ENCODE assay signal across 1 cellular context in the genomic region with DNA sequence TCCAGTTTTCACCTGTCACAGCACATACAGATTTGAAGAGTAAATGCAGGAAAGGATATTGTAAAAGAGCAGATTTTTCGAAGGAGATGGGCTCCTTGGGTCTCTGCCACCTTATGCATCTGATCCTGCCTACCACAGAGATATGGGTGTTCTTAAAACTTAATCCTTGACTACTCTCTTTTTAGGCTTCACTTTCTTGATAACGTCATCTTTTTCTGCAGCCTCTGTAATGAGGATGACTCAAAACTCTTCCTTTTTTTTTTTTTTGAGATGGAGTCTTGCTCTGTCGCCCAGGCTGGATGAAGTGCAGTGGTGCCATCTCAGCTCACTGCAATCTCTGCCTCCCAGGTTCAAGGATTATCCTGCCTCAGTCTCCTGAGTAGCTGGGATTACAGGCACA.
TF ChIP-seq lines count a peak whose summit lies in the region.

No MANE protein-coding gene starts in this region.

TF ChIP-seq in GM12878, 131 proteins besides CTCF, POLR2A, EP300 and RAD21:
- no peak for TF ChIP-seq CBX3 (IDR thresholded peaks at IDR 0.05; ENCODE audit: borderline replicate concordance, low read depth)
- 0 out of 2 replicates have a peak, but pooled peaks have one; percentile 18 for TF ChIP-seq CREB1 (IDR thresholded peaks at IDR 0.05; ENCODE audit: low read depth)
- TF ChIP-seq RBBP5 (conservative IDR thresholded peaks at IDR 0.05): no peak
- peak; percentile 61 for TF ChIP-seq JUNB (IDR thresholded peaks at IDR 0.05)
- TF ChIP-seq CREM (IDR thresholded peaks at IDR 0.05; ENCODE audit: low read depth): no peak
- peak; percentile 75 for TF ChIP-seq ATF7 (IDR thresholded peaks at IDR 0.05; ENCODE audit: low read depth)
- TF ChIP-seq NKRF (conservative IDR thresholded peaks at IDR 0.05): no peak
- TF ChIP-seq RB1 (IDR thresholded peaks at IDR 0.05; ENCODE audit: borderline replicate concordance): no peak
- TF ChIP-seq, protein P1, sequence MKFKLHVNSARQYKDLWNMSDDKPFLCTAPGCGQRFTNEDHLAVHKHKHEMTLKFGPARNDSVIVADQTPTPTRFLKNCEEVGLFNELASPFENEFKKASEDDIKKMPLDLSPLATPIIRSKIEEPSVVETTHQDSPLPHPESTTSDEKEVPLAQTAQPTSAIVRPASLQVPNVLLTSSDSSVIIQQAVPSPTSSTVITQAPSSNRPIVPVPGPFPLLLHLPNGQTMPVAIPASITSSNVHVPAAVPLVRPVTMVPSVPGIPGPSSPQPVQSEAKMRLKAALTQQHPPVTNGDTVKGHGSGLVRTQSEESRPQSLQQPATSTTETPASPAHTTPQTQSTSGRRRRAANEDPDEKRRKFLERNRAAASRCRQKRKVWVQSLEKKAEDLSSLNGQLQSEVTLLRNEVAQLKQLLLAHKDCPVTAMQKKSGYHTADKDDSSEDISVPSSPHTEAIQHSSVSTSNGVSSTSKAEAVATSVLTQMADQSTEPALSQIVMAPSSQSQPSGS (IDR thresholded peaks at IDR 0.05; ENCODE audit: low read length): 0 out of 2 replicates have a peak, but pooled peaks have one; percentile 25
